ENCODE assay signal across 2 cellular contexts in genomic region chr7:3371601-3372000, GRCh38.
TF ChIP-seq lines count a peak whose summit lies in the region.

No MANE protein-coding gene starts in this region.

TF ChIP-seq in GM23338, 12 proteins besides CTCF, POLR2A, EP300 and RAD21:
- TF ChIP-seq STAT1 (IDR thresholded peaks at IDR 0.05; ENCODE audit: unreplicated experiment): no peak
- TF ChIP-seq CREB1 (CRISPR knock-in tag; IDR thresholded peaks at IDR 0.05; ENCODE audit: low read depth): no peak
- no peak for TF ChIP-seq POLR2AphosphoS5 (IDR thresholded peaks at IDR 0.05; ENCODE audit: low read depth)
- TF ChIP-seq, protein P1, sequence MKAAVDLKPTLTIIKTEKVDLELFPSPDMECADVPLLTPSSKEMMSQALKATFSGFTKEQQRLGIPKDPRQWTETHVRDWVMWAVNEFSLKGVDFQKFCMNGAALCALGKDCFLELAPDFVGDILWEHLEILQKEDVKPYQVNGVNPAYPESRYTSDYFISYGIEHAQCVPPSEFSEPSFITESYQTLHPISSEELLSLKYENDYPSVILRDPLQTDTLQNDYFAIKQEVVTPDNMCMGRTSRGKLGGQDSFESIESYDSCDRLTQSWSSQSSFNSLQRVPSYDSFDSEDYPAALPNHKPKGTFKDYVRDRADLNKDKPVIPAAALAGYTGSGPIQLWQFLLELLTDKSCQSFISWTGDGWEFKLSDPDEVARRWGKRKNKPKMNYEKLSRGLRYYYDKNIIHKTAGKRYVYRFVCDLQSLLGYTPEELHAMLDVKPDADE (IDR thresholded peaks at IDR 0.05): no peak
- TF ChIP-seq ZNF331 (CRISPR knock-in tag; IDR thresholded peaks at IDR 0.05; ENCODE audit: low read depth): no peak
- TF ChIP-seq EZH2 (IDR thresholded peaks at IDR 0.05; ENCODE audit: low read depth, unreplicated experiment): no peak
- TF ChIP-seq ZNF462 (CRISPR knock-in tag; IDR thresholded peaks at IDR 0.05): no peak
- no peak for TF ChIP-seq NANOG (IDR thresholded peaks at IDR 0.05; ENCODE audit: borderline replicate concordance)
- no peak for TF ChIP-seq ZNF114 (CRISPR knock-in tag; IDR thresholded peaks at IDR 0.05)
- TF ChIP-seq EZH2phosphoT487 (IDR thresholded peaks at IDR 0.05; ENCODE audit: unreplicated experiment): no peak
- no peak for TF ChIP-seq JUNB (IDR thresholded peaks at IDR 0.05; ENCODE audit: unreplicated experiment)
TF ChIP-seq in GM23338: peak in this region for 0.

TF ChIP-seq in GM12878, 131 proteins besides CTCF, POLR2A, EP300 and RAD21:
- TF ChIP-seq CUX1 (IDR thresholded peaks at IDR 0.05; ENCODE audit: insufficient replicate concordance, low read depth, low read length): no peak
- peak; percentile 29; the same call in 1 of the 2 replicates for TF ChIP-seq RUNX3 (IDR thresholded peaks at IDR 0.05; ENCODE audit: low read length)
- no peak for TF ChIP-seq FOXM1 (IDR thresholded peaks at IDR 0.05; ENCODE audit: low read depth, low read length)
- no peak for TF ChIP-seq ZNF207 (IDR thresholded peaks at IDR 0.05; ENCODE audit: borderline replicate concordance)
